ENCODE assay signal across 28 cellular contexts in genomic region chr15:100711479-100712130, GRCh38.
DNase-seq lines count a peak whose midpoint lies in the region; ATAC-seq and TF ChIP-seq lines count a peak whose summit lies in the region.
"Had no signal": no experiment of that assay in that cellular context is flagged by ENCODE, and none has a peak within 500 bp of the region (broad histone marks: within the 10 kb centered on the region; RNA-seq: fewer than 3 reads in every experiment).

No MANE protein-coding gene starts in this region.

- H3K4me3 Mint-ChIP-seq in activated CD8-positive, alpha-beta memory T cell treated with anti-CD3 and anti-CD28 coated beads, Interleukin-2, amount 10 ng/mL, durations not matched to agents 7 days and 5 days: no peak overlapping the region
- H3K4me3 Mint-ChIP-seq: B cell; dendritic cell treated with granulocyte-macrophage colony-stimulating factor and Interleukin-4, amounts not matched to agents 40 ng/mL and 50 ng/mL, for 4 days had no signal

- H3K27me3 Mint-ChIP-seq in activated CD8-positive, alpha-beta memory T cell treated with anti-CD3 and anti-CD28 coated beads, Interleukin-2, amount 10 ng/mL, durations not matched to agents 7 days and 5 days: peaks cover 9% of the 10 kb centered on the region

- TF ChIP-seq POLR2A in testis (IDR thresholded peaks at IDR 0.05): no peak

- TF ChIP-seq CTCF in RWPE2 (IDR thresholded peaks at IDR 0.05; ENCODE audit: poor library complexity, severe bottlenecking) (no peak), heart right ventricle (IDR thresholded peaks at IDR 0.05) (no peak), testis (IDR thresholded peaks at IDR 0.05) (no peak)

- H3K27me3 ChIP-seq in RWPE2 (ENCODE audit: insufficient read depth, poor library complexity, severe bottlenecking) (no peaks in the 10 kb centered on the region), heart right ventricle (no peaks in the 10 kb centered on the region), testis (no peaks in the 10 kb centered on the region)
- H3K27me3 ChIP-seq: cardiac muscle cell, tibial artery had no signal

- CTCF ChIA-PET in activated CD8-positive, alpha-beta memory T cell treated with anti-CD3 and anti-CD28 coated beads, Interleukin-2, amount 10 ng/mL, durations not matched to agents 7 days and 5 days (lab: Charles Lee): no interaction called here

- H3K9me3 Mint-ChIP-seq in activated CD8-positive, alpha-beta memory T cell treated with anti-CD3 and anti-CD28 coated beads, Interleukin-2, amount 10 ng/mL, durations not matched to agents 7 days and 5 days (ENCODE audit: low read depth): peaks cover 10% of the 10 kb centered on the region

- H3K9me3 ChIP-seq in RWPE2 (ENCODE audit: severe bottlenecking): no peaks in the 10 kb centered on the region
- no peaks in the 10 kb centered on the region for H3K9me3 ChIP-seq in heart right ventricle
- H3K9me3 ChIP-seq in testis: no peaks in the 10 kb centered on the region
- H3K9me3 ChIP-seq: neutrophil, psoas muscle, tibial artery had no signal

- H3K4me3 ChIP-seq in RWPE2 (ENCODE audit: severe bottlenecking): no peak overlapping the region
- H3K4me3 ChIP-seq in heart right ventricle: no peak overlapping the region
- H3K4me3 ChIP-seq in testis: no peak overlapping the region
- H3K4me3 ChIP-seq: cardiac muscle cell, lung, psoas muscle, smooth muscle cell, tibial artery had no signal

- DNase-seq in activated CD8-positive, alpha-beta memory T cell treated with anti-CD3 and anti-CD28 coated beads for 24 hours: peak; percentile 9
- no peak for DNase-seq in activated CD8-positive, alpha-beta memory T cell treated with anti-CD3 and anti-CD28 coated beads, Interleukin-2, amount 10 ng/mL, durations not matched to agents 7 days and 5 days
- DNase-seq in RWPE2 (ENCODE audit: low spot score) (peak; percentile 41), heart right ventricle (no peak), testis (peak; percentile 13), HK-2 (ENCODE audit: unreplicated experiment) (no peak), activated T-cell treated with anti-CD3 and anti-CD28 coated beads for 4 hours (no peak)
- DNase-seq: activated CD4-positive, alpha-beta T cell treated with anti-CD3 and anti-CD28 coated beads, Interleukin-2, amount 50 U/mL, for 1 hour; amygdala; DMS79; Kasumi-1; NCI-H1092; NCI-H1930; NCI-H345; NCI-H82; stimulated activated CD4-positive, alpha-beta T cell treated with anti-CD3 and anti-CD28 coated beads, Interleukin-2, amount 100 ng/mL, for 48 hours; stimulated activated naive CD4-positive, alpha-beta T cell had no signal

- ATAC-seq in activated CD8-positive, alpha-beta memory T cell treated with anti-CD3 and anti-CD28 coated beads, Interleukin-2, amount 10 ng/mL, durations not matched to agents 7 days and 5 days: no peak
- no peak for ATAC-seq in RWPE2 (ENCODE audit: low read depth)
- ATAC-seq in heart right ventricle: peak in 5 of 8 donors; percentile 24 to 64 (median 31)
- ATAC-seq in HG02798 (IDR thresholded peaks at IDR 0.05; ENCODE audit: poor library complexity, unreplicated experiment): no peak
- ATAC-seq: SK-N-SH treated with all-trans-retinoic acid at 6 μM for 48 hours had no signal

- H3K36me3 Mint-ChIP-seq in activated CD8-positive, alpha-beta memory T cell treated with anti-CD3 and anti-CD28 coated beads, Interleukin-2, amount 10 ng/mL, durations not matched to agents 7 days and 5 days: peaks cover 1% of the 10 kb centered on the region

- H3K4me1 ChIP-seq in RWPE2 (ENCODE audit: insufficient read depth, poor library complexity, severe bottlenecking) (peaks cover 24% of the 10 kb centered on the region), heart right ventricle (peaks cover 3 to 37% (median 19%) of the 10 kb centered on the region in 9 donors), testis (peaks cover 7% of the 10 kb centered on the region)
- H3K4me1 ChIP-seq: tibial artery had no signal

- H3K27ac Mint-ChIP-seq in activated CD8-positive, alpha-beta memory T cell treated with anti-CD3 and anti-CD28 coated beads, Interleukin-2, amount 10 ng/mL, durations not matched to agents 7 days and 5 days: no peak overlapping the region
- H3K27ac Mint-ChIP-seq: B cell; dendritic cell treated with granulocyte-macrophage colony-stimulating factor and Interleukin-4, amounts not matched to agents 40 ng/mL and 50 ng/mL, for 4 days had no signal

- H3K36me3 ChIP-seq in RWPE2 (ENCODE audit: low read depth) (no peaks in the 10 kb centered on the region), heart right ventricle (no peaks in the 10 kb centered on the region), testis (ENCODE audit: low read depth, missing control alignments) (no peaks in the 10 kb centered on the region)
- H3K36me3 ChIP-seq: cardiac muscle cell, neutrophil, tibial artery had no signal

- intact Hi-C loops in heart right ventricle (cut with DNase I): no loop called here
- intact Hi-C loops in testis (cut with DNase I; ENCODE audit: low total_unique reads): no loop called here

- 44 to 52% methylated on average over 9 of the region's 9 CpGs for WGBS in heart right ventricle, 2 donors
- 57 to 65% methylated on average over 5 to 9 of the region's 9 CpGs for WGBS in testis, 2 donors

- H3K27ac ChIP-seq in RWPE2 (ENCODE audit: poor library complexity, severe bottlenecking) (peak overlapping the region; percentile 100), heart right ventricle (peak overlapping the region in 3 of 10 donors; percentile 28 to 58 (median 35)), testis (peak overlapping the region in 1 of 2 donors; percentile 36)
- H3K27ac ChIP-seq: cardiac muscle cell, neutrophil, psoas muscle, tibial artery, VCaP had no signal

- no peaks in the 10 kb centered on the region for H3K4me1 Mint-ChIP-seq in activated CD8-positive, alpha-beta memory T cell treated with anti-CD3 and anti-CD28 coated beads, Interleukin-2, amount 10 ng/mL, durations not matched to agents 7 days and 5 days
- H3K4me1 Mint-ChIP-seq: B cell had no signal

Comparison
In these comparisons a context has a peak if more than half of its experiments do, and no peak if none do; other contexts are left out.
1. DNase-seq: peak in activated CD8-positive, alpha-beta memory T cell treated with anti-CD3 and anti-CD28 coated beads for 24 hours (single experiment), RWPE2 (single experiment) and testis (single experiment); none in activated CD8-positive, alpha-beta memory T cell treated with anti-CD3 and anti-CD28 coated beads, Interleukin-2, amount 10 ng/mL, durations not matched to agents 7 days and 5 days (single experiment), heart right ventricle (0 of 2), HK-2 (single experiment) and activated T-cell treated with anti-CD3 and anti-CD28 coated beads for 4 hours (single experiment).
2. ATAC-seq: peak in heart right ventricle (5 of 8); none in activated CD8-positive, alpha-beta memory T cell treated with anti-CD3 and anti-CD28 coated beads, Interleukin-2, amount 10 ng/mL, durations not matched to agents 7 days and 5 days (single experiment), RWPE2 (single experiment) and HG02798 (single experiment).